ENCODE assay signal across 10 cellular contexts in the genomic region with DNA sequence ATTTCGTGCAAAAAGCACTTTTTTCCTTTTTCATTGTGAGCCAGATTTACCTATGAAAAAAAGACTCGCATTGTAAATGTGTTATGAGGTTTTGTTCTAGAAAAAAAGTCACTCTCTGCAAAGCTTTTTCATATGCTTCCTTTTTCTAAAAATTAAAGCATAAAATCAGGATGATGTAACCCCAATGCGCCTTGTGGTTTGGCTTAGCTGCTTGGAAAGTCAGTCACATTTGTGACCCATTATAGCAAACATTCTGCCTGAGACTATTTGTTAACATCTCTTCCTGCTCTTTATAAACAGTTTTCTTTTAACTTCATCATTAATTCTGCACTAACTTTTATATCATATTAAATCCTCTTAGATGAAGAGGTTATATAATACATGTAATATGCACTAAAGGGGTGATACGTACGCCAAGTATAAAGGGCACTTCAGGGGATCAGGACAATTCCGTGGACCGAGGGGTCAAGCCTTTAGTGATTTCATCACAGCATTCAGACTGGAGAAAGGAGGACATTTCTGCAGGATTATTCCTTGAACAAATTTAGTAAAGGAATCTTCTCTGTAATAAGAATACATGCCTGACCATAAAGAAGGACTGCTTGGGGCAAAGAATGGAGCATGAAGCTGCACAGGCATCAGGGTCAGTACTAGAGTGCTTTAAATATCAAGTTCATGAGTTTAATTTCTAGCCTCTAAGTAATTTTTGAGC.
DNase-seq lines count a peak whose midpoint lies in the region; ATAC-seq and TF ChIP-seq lines count a peak whose summit lies in the region.
"Had no signal": no experiment of that assay in that cellular context is flagged by ENCODE, and none has a peak within 500 bp of the region (broad histone marks: within the 10 kb centered on the region; RNA-seq: fewer than 3 reads in every experiment).

No MANE protein-coding gene starts in this region.

- no peak for ATAC-seq in GM19328 (IDR thresholded peaks at IDR 0.05; ENCODE audit: unreplicated experiment)

- H3K4me3 ChIP-seq in retinal pigment epithelial cell (ENCODE audit: low read length): no peak overlapping the region
- H3K4me3 ChIP-seq: ascending aorta had no signal

- CTCF ChIA-PET in HEK293T (lab: Yijun Ruan, JAX): no interaction called here

- TF ChIP-seq CTCF in retinal pigment epithelial cell (conservative IDR thresholded peaks at IDR 0.05; ENCODE audit: low read depth, low read length): no peak

- POLR2A ChIA-PET in HEK293T (lab: Yijun Ruan, JAX): no interaction called here

- DNase-seq in ELR (ENCODE audit: low read depth) (peak; percentile 76), MV-4-11 (lab: John Stamatoyannopoulos, UW) (peak; percentile 74), dedifferentiated amniotic fluid mesenchymal stem cell (ENCODE audit: extremely low spot score) (peak; percentile 79), retinal pigment epithelial cell (ENCODE audit: low read depth) (peak; percentile 34), HEK293T (ENCODE audit: extremely low spot score) (no peak), NCI-H2227 treated with DMSO at 0.1 percent for 48 hours (lab: John Stamatoyannopoulos, UW) (no peak)
- DNase-seq: activated CD4-positive, alpha-beta memory T cell treated with anti-CD3 and anti-CD28 coated beads, Interleukin-2, amount 10 ng/mL, durations not matched to agents 7 days and 5 days; stimulated activated naive CD4-positive, alpha-beta T cell treated with Interleukin-2 at 50 U/mL for 16 hours had no signal

TF ChIP-seq in HEK293T, 16 proteins besides CTCF, POLR2A, EP300 and RAD21:
- no peak for TF ChIP-seq SP1 (IDR thresholded peaks at IDR 0.05)
- no peak for TF ChIP-seq FOXK2 (IDR thresholded peaks at IDR 0.05)
- no peak for TF ChIP-seq ELF4 (IDR thresholded peaks at IDR 0.05)
- no peak for TF ChIP-seq TARDBP (IDR thresholded peaks at IDR 0.05)
- TF ChIP-seq ARNT (IDR thresholded peaks at IDR 0.05): no peak
- no peak for TF ChIP-seq L3MBTL2 (conservative IDR thresholded peaks at IDR 0.05)
- no peak for TF ChIP-seq BHLHE40 (IDR thresholded peaks at IDR 0.05; ENCODE audit: borderline replicate concordance)
- no peak for TF ChIP-seq SUZ12 (IDR thresholded peaks at IDR 0.05)
- no peak for TF ChIP-seq CTBP1 (IDR thresholded peaks at IDR 0.05; ENCODE audit: borderline replicate concordance)
- no peak for TF ChIP-seq HDGF (IDR thresholded peaks at IDR 0.05; ENCODE audit: borderline replicate concordance)

Comparison
In these comparisons a context has a peak if more than half of its experiments do, and no peak if none do; other contexts are left out.
1. DNase-seq: peak in ELR (single experiment), MV-4-11 (single experiment), dedifferentiated amniotic fluid mesenchymal stem cell (single experiment) and retinal pigment epithelial cell (single experiment); none in HEK293T (single experiment) and NCI-H2227 treated with DMSO at 0.1 percent for 48 hours (single experiment).